Comparison of ENCODE assay signal across 10 cellular contexts in genomic region chr3:27456554-27456953, GRCh38.
"Had no signal": no experiment of that assay in that cellular context is flagged by ENCODE, and none has a peak within 500 bp of the region (broad histone marks: within the 10 kb centered on the region; RNA-seq: fewer than 3 reads in every experiment).

No MANE protein-coding gene starts in this region.

- H3K27me3 Mint-ChIP-seq: activated T-cell treated with anti-CD3 and anti-CD28 coated beads, Interleukin-2, amount 50 U/mL, for 24 hours had no signal

- H3K4me3 ChIP-seq: esophagus muscularis mucosa, hepatocyte, pancreas, skin epidermis, tibial nerve had no signal

- H3K9me3 Mint-ChIP-seq: activated T-cell treated with anti-CD3 and anti-CD28 coated beads, Interleukin-2, amount 50 U/mL, for 24 hours; neural crest cell had no signal

- H3K4me3 Mint-ChIP-seq: activated T-cell treated with anti-CD3 and anti-CD28 coated beads, Interleukin-2, amount 50 U/mL, for 24 hours; neural crest cell had no signal

- DNase-seq: activated CD4-positive, alpha-beta T cell treated with anti-CD3 and anti-CD28 coated beads, Interleukin-2, amount 50 U/mL, for 4 hours; activated CD4-positive, CD25-positive, alpha-beta regulatory T cell treated with anti-CD3 and anti-CD28 coated beads, Interleukin-2, amount 50 U/mL, for 72 hours; activated gamma-delta T cell treated with Interleukin-2 at 50 U/mL for 16 hours; activated T-cell treated with anti-CD3 and anti-CD28 coated beads, Interleukin-2, amount 50 U/mL, for 24 hours; pancreas had no signal

- ATAC-seq: pancreas had no signal

- H3K27ac Mint-ChIP-seq: activated T-cell treated with anti-CD3 and anti-CD28 coated beads, Interleukin-2, amount 50 U/mL, for 24 hours had no signal
